ENCODE assay signal across 10 cellular contexts in the genomic region with DNA sequence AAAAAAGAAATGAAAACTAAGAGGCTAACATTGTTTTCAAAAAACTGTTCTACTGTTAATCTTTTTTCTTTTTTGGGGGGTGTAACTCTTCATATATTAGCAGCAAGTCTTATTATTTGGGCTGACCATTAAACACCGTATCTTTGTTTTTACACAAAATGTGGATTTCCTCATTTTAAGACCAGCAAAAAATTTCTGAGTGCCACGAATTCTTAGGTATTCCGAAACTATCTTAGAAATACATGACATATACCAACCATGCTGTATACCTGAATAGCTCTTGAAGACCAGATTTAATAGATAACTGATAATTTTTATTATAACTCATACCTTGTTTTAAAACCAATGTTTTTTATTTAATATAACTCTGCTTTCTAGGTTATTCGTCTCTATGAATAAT. TPM values are rescaled to one million over a fixed set of nuclear protein-coding genes. Genes with fewer than 3 reads are reported as not detected.
DNase-seq lines count a peak whose midpoint lies in the region; ATAC-seq, FAIRE-seq and TF ChIP-seq lines count a peak whose summit lies in the region.
"Had no signal": no experiment of that assay in that cellular context is flagged by ENCODE, and none has a peak within 500 bp of the region (broad histone marks: within the 10 kb centered on the region; RNA-seq: fewer than 3 reads in every experiment).

No MANE protein-coding gene starts in this region.

- H3K9me3 ChIP-seq in HEK293 (ENCODE audit: control insufficient read depth, insufficient read depth, low read depth, low read length) (no peaks in the 10 kb centered on the region), gastroesophageal sphincter (no peaks in the 10 kb centered on the region), skeletal muscle satellite cell (replicated peaks; ENCODE audit: low read length) (no peaks in the 10 kb centered on the region)

- no peak overlapping the region for H3K4me3 Mint-ChIP-seq in WTC11

- H3K36me3 ChIP-seq in HEK293 (ENCODE audit: control insufficient read depth in 2 of 2, insufficient read depth in 1 of 2, low read length in 2 of 2) (peaks cover under 1 to 2% of the 10 kb centered on the region in 2 experiments; a peak in 2 of 3 replicates), gastroesophageal sphincter (peaks cover 0 to 4% of the 10 kb centered on the region in 2 donors), skeletal muscle satellite cell (ENCODE audit: insufficient read depth, low read length) (no peaks in the 10 kb centered on the region)

- H3K36me3 Mint-ChIP-seq in WTC11 = no peaks in the 10 kb centered on the region

- H3K27ac ChIP-seq in HEK293 (ENCODE audit: extremely low read depth, low read depth, low read length) = peak overlapping the region; percentile 93; the same call in 1 of the 2 replicates
- H3K27ac ChIP-seq in gastroesophageal sphincter = peak overlapping the region; percentile 94 to 96 (median 94)

- no peaks in the 10 kb centered on the region for H3K27me3 Mint-ChIP-seq in WTC11 (ENCODE audit: low read depth)

- POLR2A ChIA-PET in HEK293 (lab: Yijun Ruan, JAX) (interaction anchor here (0.9 to 1.1 kb wide), 2 partner anchors 8 to 74 kb away, joined by 3 to 4 read pairs; no protein-coding TSS in a partner anchor), WTC11 (lab: Charles Lee) (no interaction called here)

- TF ChIP-seq CTCF in HEK293 (tag by site-specific recombination; IDR thresholded peaks at IDR 0.05) (no peak), WTC11 (IDR thresholded peaks at IDR 0.05) (no peak), gastroesophageal sphincter (IDR thresholded peaks at IDR 0.05) (no peak), D721Med (IDR thresholded peaks at IDR 0.05; ENCODE audit: insufficient read depth, missing control alignments) (no peak)

- H3K4me3 ChIP-seq in HEK293 (ENCODE audit: low read depth, low read length) = peak overlapping the region; percentile 80
- H3K4me3 ChIP-seq in gastroesophageal sphincter = peak overlapping the region; percentile 80 to 100
- H3K4me3 ChIP-seq in skeletal muscle satellite cell (ENCODE audit: low read length) = peak overlapping the region; percentile 81

- H3K9ac ChIP-seq in skeletal muscle satellite cell (ENCODE audit: low read depth, low read length) = peak overlapping the region; percentile 89

- peak overlapping the region; percentile 77 for H3K4me2 ChIP-seq in skeletal muscle satellite cell (ENCODE audit: low read length)

- DNase-seq in WTC11 (ENCODE audit: low spot score) (no peak), D721Med (ENCODE audit: insufficient read length, low spot score) (no peak)
- DNase-seq in activated CD4-positive, alpha-beta T cell treated with anti-CD3 and anti-CD28 coated beads for 1 hour = no peak
- DNase-seq in activated CD4-positive, alpha-beta T cell treated with anti-CD3 and anti-CD28 coated beads for 4 hours = no peak
- DNase-seq: activated gamma-delta T cell; stimulated activated CD4-positive, alpha-beta T cell treated with anti-CD3 and anti-CD28 coated beads, Interleukin-1b, Interleukin-23, amount 100 ng/mL, for 48 hours had no signal

- H3K4me1 ChIP-seq in HEK293 (ENCODE audit: control insufficient read depth, insufficient read depth, low read length) (peaks cover 18% of the 10 kb centered on the region; the same call in 1 of the 2 replicates), gastroesophageal sphincter (peaks cover 5 to 58% (median 10%) of the 10 kb centered on the region in 3 donors), skeletal muscle satellite cell (ENCODE audit: control insufficient read depth, insufficient read depth, low read length) (peaks cover 30% of the 10 kb centered on the region)

- TF ChIP-seq POLR2A in gastroesophageal sphincter (IDR thresholded peaks at IDR 0.05) = no peak

- 0 out of 2 replicates have a peak overlapping the region, but pooled peaks have one; percentile 43 for H3K27ac Mint-ChIP-seq in WTC11

- H3K4me1 Mint-ChIP-seq in WTC11 = peaks cover 25% of the 10 kb centered on the region

- 18% methylated on average over 4 of the region's 4 CpGs for WGBS in gastroesophageal sphincter (ENCODE audit: low coverage in 1 of 2), 2 donors

- CTCF ChIA-PET in HEK293 (lab: Yijun Ruan, JAX) = interaction anchor here (0.5 kb wide), 1 partner anchor 404 kb away, joined by 3 read pairs; no protein-coding TSS in a partner anchor
- CTCF ChIA-PET in WTC11 (lab: Charles Lee) = interaction anchor here (0.5 kb wide), 1 partner anchor 13 kb away, joined by 4 read pairs; no protein-coding TSS in a partner anchor

- no peaks in the 10 kb centered on the region for H3K27me3 ChIP-seq in gastroesophageal sphincter
- no peaks in the 10 kb centered on the region for H3K27me3 ChIP-seq in skeletal muscle satellite cell (ENCODE audit: control insufficient read depth, insufficient read depth, low read length)

- FAIRE-seq in D721Med (lab: Jason Lieb, UNC) = no peak

- TF ChIP-seq EP300 in gastroesophageal sphincter (IDR thresholded peaks at IDR 0.05) = no peak

- ATAC-seq in WTC11 (no peak), gastroesophageal sphincter (no peak), HG02678 (IDR thresholded peaks at IDR 0.05; ENCODE audit: unreplicated experiment) (no peak)

- no peaks in the 10 kb centered on the region for H3K9me3 Mint-ChIP-seq in WTC11

TF ChIP-seq in HEK293, 187 proteins besides CTCF, POLR2A, EP300 and RAD21 (continues in another document):
- TF ChIP-seq ZBTB17 (tag by site-specific recombination; IDR thresholded peaks at IDR 0.05) = no peak
- no peak for TF ChIP-seq ZNF701 (tag by site-specific recombination; IDR thresholded peaks at IDR 0.05)
- no peak for TF ChIP-seq ZSCAN30 (tag by site-specific recombination; IDR thresholded peaks at IDR 0.05)
- TF ChIP-seq ZNF621 (tag by site-specific recombination; IDR thresholded peaks at IDR 0.05) = no peak
- no peak for TF ChIP-seq ZNF266 (tag by site-specific recombination; IDR thresholded peaks at IDR 0.05; ENCODE audit: low read depth)
- TF ChIP-seq ZNF677 (tag by site-specific recombination; IDR thresholded peaks at IDR 0.05) = no peak
- no peak for TF ChIP-seq ZNF19 (tag by site-specific recombination; IDR thresholded peaks at IDR 0.05; ENCODE audit: low read depth)
- TF ChIP-seq ZNF26 (tag by site-specific recombination; IDR thresholded peaks at IDR 0.05) = no peak
- no peak for TF ChIP-seq ZNF223 (tag by site-specific recombination; IDR thresholded peaks at IDR 0.05)
- TF ChIP-seq ZNF274 (IDR thresholded peaks at IDR 0.05; ENCODE audit: low read length) = no peak
- TF ChIP-seq ZNF274 (tag by site-specific recombination; IDR thresholded peaks at IDR 0.05; ENCODE audit: borderline replicate concordance) = no peak

TF ChIP-seq in WTC11, 78 proteins besides CTCF, POLR2A, EP300 and RAD21:
- TF ChIP-seq EMX1 (CRISPR knock-in tag; IDR thresholded peaks at IDR 0.05) (no peak), ZMAT4 (CRISPR knock-in tag; IDR thresholded peaks at IDR 0.05) (no peak), ARID4B (CRISPR knock-in tag; IDR thresholded peaks at IDR 0.05; ENCODE audit: borderline replicate concordance) (no peak), NFATC4 (CRISPR knock-in tag; IDR thresholded peaks at IDR 0.05) (no peak), ZNF263 (CRISPR knock-in tag; IDR thresholded peaks at IDR 0.05; ENCODE audit: low read depth) (no peak)
- TF ChIP-seq, protein P1, sequence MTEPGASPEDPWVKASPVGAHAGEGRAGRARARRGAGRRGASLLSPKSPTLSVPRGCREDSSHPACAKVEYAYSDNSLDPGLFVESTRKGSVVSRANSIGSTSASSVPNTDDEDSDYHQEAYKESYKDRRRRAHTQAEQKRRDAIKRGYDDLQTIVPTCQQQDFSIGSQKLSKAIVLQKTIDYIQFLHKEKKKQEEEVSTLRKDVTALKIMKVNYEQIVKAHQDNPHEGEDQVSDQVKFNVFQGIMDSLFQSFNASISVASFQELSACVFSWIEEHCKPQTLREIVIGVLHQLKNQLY (CRISPR knock-in tag; IDR thresholded peaks at IDR 0.05) = no peak

RNA-seq across cellular contexts. Expression of gene TTC23, which starts 0.6 kb away (rescaled TPM):
- total RNA-seq in WTC11 (2021) (17.8 to 19.8 TPM (median 18.0 TPM) in 3 replicates), gastroesophageal sphincter (10 to 100 TPM; 13.7 to 33.3 (median 20.0) TPM)
- 16.8 and 19.0 TPM in 2 replicates for total RNA-seq in skeletal muscle satellite cell (2012; rRNA removed)

RNA-seq across cellular contexts. Expression of gene LRRC28, which starts 1.3 kb away (rescaled TPM):
- 18.4 to 20.3 TPM (median 18.5 TPM) in 3 replicates for total RNA-seq in WTC11 (2021)
- total RNA-seq in gastroesophageal sphincter = 10 to 100 TPM; 26.1 to 47.2 (median 28.5) TPM
- total RNA-seq in skeletal muscle satellite cell (2012; rRNA removed) = 13.5 and 14.2 TPM in 2 replicates
